Comparison of ENCODE assay signal across 1 cellular context in the genomic region with DNA sequence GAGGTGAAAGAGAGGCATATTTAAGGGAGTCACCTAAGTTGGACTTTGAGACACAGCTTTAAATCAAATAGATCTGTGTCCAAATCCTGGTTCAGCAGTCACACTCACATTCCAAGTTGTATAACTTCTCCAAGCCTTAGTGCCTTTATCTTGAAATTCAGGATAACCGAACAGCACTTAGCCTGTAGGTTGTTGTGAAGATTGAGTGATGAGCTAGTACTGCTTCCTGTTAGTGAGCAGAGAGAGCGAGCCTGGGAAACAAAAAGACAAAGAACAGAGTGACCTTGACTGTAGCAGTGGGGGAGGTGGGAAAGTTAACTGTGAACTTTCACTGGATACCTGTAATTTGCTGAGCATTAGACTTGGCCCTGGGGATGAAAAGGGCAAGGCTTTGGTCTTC.
TF ChIP-seq lines count a peak whose summit lies in the region.

No MANE protein-coding gene starts in this region.

TF ChIP-seq in liver, 16 proteins besides CTCF, POLR2A, EP300 and RAD21 (continued from another document):
- TF ChIP-seq, protein P1, sequence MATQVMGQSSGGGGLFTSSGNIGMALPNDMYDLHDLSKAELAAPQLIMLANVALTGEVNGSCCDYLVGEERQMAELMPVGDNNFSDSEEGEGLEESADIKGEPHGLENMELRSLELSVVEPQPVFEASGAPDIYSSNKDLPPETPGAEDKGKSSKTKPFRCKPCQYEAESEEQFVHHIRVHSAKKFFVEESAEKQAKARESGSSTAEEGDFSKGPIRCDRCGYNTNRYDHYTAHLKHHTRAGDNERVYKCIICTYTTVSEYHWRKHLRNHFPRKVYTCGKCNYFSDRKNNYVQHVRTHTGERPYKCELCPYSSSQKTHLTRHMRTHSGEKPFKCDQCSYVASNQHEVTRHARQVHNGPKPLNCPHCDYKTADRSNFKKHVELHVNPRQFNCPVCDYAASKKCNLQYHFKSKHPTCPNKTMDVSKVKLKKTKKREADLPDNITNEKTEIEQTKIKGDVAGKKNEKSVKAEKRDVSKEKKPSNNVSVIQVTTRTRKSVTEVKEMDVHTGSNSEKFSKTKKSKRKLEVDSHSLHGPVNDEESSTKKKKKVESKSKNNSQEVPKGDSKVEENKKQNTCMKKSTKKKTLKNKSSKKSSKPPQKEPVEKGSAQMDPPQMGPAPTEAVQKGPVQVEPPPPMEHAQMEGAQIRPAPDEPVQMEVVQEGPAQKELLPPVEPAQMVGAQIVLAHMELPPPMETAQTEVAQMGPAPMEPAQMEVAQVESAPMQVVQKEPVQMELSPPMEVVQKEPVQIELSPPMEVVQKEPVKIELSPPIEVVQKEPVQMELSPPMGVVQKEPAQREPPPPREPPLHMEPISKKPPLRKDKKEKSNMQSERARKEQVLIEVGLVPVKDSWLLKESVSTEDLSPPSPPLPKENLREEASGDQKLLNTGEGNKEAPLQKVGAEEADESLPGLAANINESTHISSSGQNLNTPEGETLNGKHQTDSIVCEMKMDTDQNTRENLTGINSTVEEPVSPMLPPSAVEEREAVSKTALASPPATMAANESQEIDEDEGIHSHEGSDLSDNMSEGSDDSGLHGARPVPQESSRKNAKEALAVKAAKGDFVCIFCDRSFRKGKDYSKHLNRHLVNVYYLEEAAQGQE (IDR thresholded peaks at IDR 0.05) = no peak
- TF ChIP-seq HNF4G (IDR thresholded peaks at IDR 0.05) = peak; percentile 59
